Comparison of ENCODE assay signal across 31 cellular contexts in genomic region chr1:101841824-101842223, GRCh38.
DNase-seq lines count a peak whose midpoint lies in the region; ATAC-seq and TF ChIP-seq lines count a peak whose summit lies in the region.
"Had no signal": no experiment of that assay in that cellular context is flagged by ENCODE, and none has a peak within 500 bp of the region (broad histone marks: within the 10 kb centered on the region; RNA-seq: fewer than 3 reads in every experiment).

No MANE protein-coding gene starts in this region.

- peaks cover 3% of the 10 kb centered on the region for H3K9me3 Mint-ChIP-seq in glutamatergic neuron (ENCODE audit: unreplicated experiment)
- H3K9me3 Mint-ChIP-seq: CD4-positive, alpha-beta T cell; CD8-positive, alpha-beta T cell had no signal

- H3K4me1 ChIP-seq in trophoblast cell (ENCODE audit: control insufficient read depth in 1 of 2, insufficient read depth in 2 of 2, low read length in 2 of 2): peaks cover under 1 to 2% of the 10 kb centered on the region in 2 experiments
- H3K4me1 ChIP-seq: A549; BLaER1; BLaER1 treated with 17β-estradiol and CSF1 and Interleukin-3, amounts not matched to agents 10 nM and 100 nM; Caco-2 had no signal

- no peaks in the 10 kb centered on the region for H3K79me1 ChIP-seq in trophoblast cell (ENCODE audit: low read length)

- WGBS in trophoblast cell (ENCODE audit: extremely low coverage, insufficient coverage, insufficient read length): no CpG with 5 or more reads among the region's 4 CpGs

- H3K27me3 ChIP-seq in neural cell (ENCODE audit: insufficient read depth, low read depth, low read length): peaks cover 3% of the 10 kb centered on the region
- no peaks in the 10 kb centered on the region for H3K27me3 ChIP-seq in trophoblast cell (ENCODE audit: insufficient read depth, low read length)
- H3K27me3 ChIP-seq: BE2C; BLaER1; BLaER1 treated with 17β-estradiol and CSF1 and Interleukin-3, amounts not matched to agents 10 nM and 100 nM had no signal

- H3K9me3 ChIP-seq in neural cell (ENCODE audit: low read length): no peaks in the 10 kb centered on the region
- no peaks in the 10 kb centered on the region for H3K9me3 ChIP-seq in trophoblast cell (ENCODE audit: insufficient read depth, low read depth, low read length)
- H3K9me3 ChIP-seq: A549; BE2C; BLaER1; BLaER1 treated with 17β-estradiol and CSF1 and Interleukin-3, amounts not matched to agents 10 nM and 100 nM; Caco-2 had no signal

- no peaks in the 10 kb centered on the region for H3K79me2 ChIP-seq in neural cell (replicated peaks; ENCODE audit: insufficient read depth, low read length)
- no peaks in the 10 kb centered on the region for H3K79me2 ChIP-seq in trophoblast cell (ENCODE audit: control insufficient read depth, insufficient read depth, low read length, poor library complexity)

- H2AFZ ChIP-seq in neural cell (ENCODE audit: low read depth, low read length) (no peak overlapping the region), trophoblast cell (ENCODE audit: insufficient read depth, low read length, poor library complexity) (no peak overlapping the region)

- TF ChIP-seq CTCF in glutamatergic neuron (IDR thresholded peaks at IDR 0.05; ENCODE audit: partially characterized antibody, unreplicated experiment) (no peak), neural cell (IDR thresholded peaks at IDR 0.05; ENCODE audit: poor library complexity, severe bottlenecking) (no peak)

- no peaks in the 10 kb centered on the region for H3K9me2 ChIP-seq in neural cell (ENCODE audit: insufficient read depth, low read length)

- H3K36me3 ChIP-seq in neural cell (ENCODE audit: insufficient read depth, low read length): no peaks in the 10 kb centered on the region
- H3K36me3 ChIP-seq in trophoblast cell (ENCODE audit: control insufficient read depth in 1 of 2, insufficient read depth in 2 of 2, low read length in 2 of 2): no peaks in the 10 kb centered on the region
- H3K36me3 ChIP-seq: BE2C; BLaER1; BLaER1 treated with 17β-estradiol and CSF1 and Interleukin-3, amounts not matched to agents 10 nM and 100 nM had no signal

- no peaks in the 10 kb centered on the region for H3K36me3 Mint-ChIP-seq in glutamatergic neuron (ENCODE audit: unreplicated experiment)
- H3K36me3 Mint-ChIP-seq: CD14-positive monocyte; CD4-positive, alpha-beta memory T cell; CD4-positive, CD25-positive, alpha-beta regulatory T cell; CD8-positive, alpha-beta memory T cell; CD8-positive, alpha-beta T cell had no signal

- H3K23ac ChIP-seq in trophoblast cell (ENCODE audit: low read length): no peak overlapping the region

- H2BK120ac ChIP-seq in trophoblast cell (ENCODE audit: insufficient read depth, low read length, poor library complexity): no peak overlapping the region

- DNase-seq in glutamatergic neuron: no peak
- no peak for DNase-seq in trophoblast cell
- DNase-seq: 8988T; ACHN; AML-193; BE2C; C1 segment of cervical spinal cord; Caco-2; Calu3; CD4-positive, alpha-beta memory T cell; CD4-positive, alpha-beta T cell; CD4-positive, CD25-positive, alpha-beta regulatory T cell; CD8-positive, alpha-beta memory T cell; CD8-positive, alpha-beta T cell; COR-L47; DMS 273 treated with DMSO at 0.1 percent for 48 hours; DMS153; DMS53; DMS79; DMS79 treated with DMSO at 0.1 percent for 48 hours; DND-41; EL had no signal

- peaks cover 6% of the 10 kb centered on the region for H3K4me1 Mint-ChIP-seq in glutamatergic neuron (ENCODE audit: low read depth, unreplicated experiment)
- H3K4me1 Mint-ChIP-seq: B cell; CD14-positive monocyte; CD4-positive, alpha-beta memory T cell; CD4-positive, CD25-positive, alpha-beta regulatory T cell; CD8-positive, alpha-beta memory T cell had no signal

- H3K27ac Mint-ChIP-seq in glutamatergic neuron (ENCODE audit: unreplicated experiment): peak overlapping the region; percentile 48
- H3K27ac Mint-ChIP-seq: B cell; CD14-positive monocyte; CD4-positive, alpha-beta memory T cell; CD4-positive, alpha-beta T cell; CD4-positive, CD25-positive, alpha-beta regulatory T cell; CD8-positive, alpha-beta memory T cell; CD8-positive, alpha-beta T cell had no signal

- no peak overlapping the region for H2AK5ac ChIP-seq in trophoblast cell (ENCODE audit: low read length)

- H3K4me3 ChIP-seq in neural cell (ENCODE audit: low read length) (no peak overlapping the region), trophoblast cell (ENCODE audit: low read depth, low read length) (no peak overlapping the region)
- H3K4me3 ChIP-seq: A549; BLaER1; BLaER1 treated with 17β-estradiol and CSF1 and Interleukin-3, amounts not matched to agents 10 nM and 100 nM had no signal

- H2BK5ac ChIP-seq in trophoblast cell (ENCODE audit: low read depth, low read length, poor library complexity): no peak overlapping the region

- H3K14ac ChIP-seq in trophoblast cell (ENCODE audit: low read length): no peak overlapping the region

- H4K12ac ChIP-seq in trophoblast cell (ENCODE audit: low read depth, low read length): no peak overlapping the region

- no peak overlapping the region for H3K18ac ChIP-seq in trophoblast cell (ENCODE audit: low read length)

- H3K4ac ChIP-seq in trophoblast cell (ENCODE audit: low read depth, low read length): no peak overlapping the region

- no peaks in the 10 kb centered on the region for H4K20me1 ChIP-seq in neural cell (ENCODE audit: insufficient read depth)
- H4K20me1 ChIP-seq: BLaER1; BLaER1 treated with 17β-estradiol and CSF1 and Interleukin-3, amounts not matched to agents 10 nM and 100 nM had no signal

- H3K27ac ChIP-seq in neural cell (ENCODE audit: low read length) (no peak overlapping the region), trophoblast cell (ENCODE audit: low read depth, low read length) (no peak overlapping the region)
- H3K27ac ChIP-seq: 22Rv1; A549; BLaER1; BLaER1 treated with 17β-estradiol and CSF1 and Interleukin-3, amounts not matched to agents 10 nM and 100 nM; C4-2B had no signal

- no peaks in the 10 kb centered on the region for H3F3A ChIP-seq in neural cell (ENCODE audit: insufficient read depth, low read length, poor library complexity, severe bottlenecking)

- no peak for TF ChIP-seq RAD21 in neural cell (conservative IDR thresholded peaks at IDR 0.05)

- no peak overlapping the region for H2BK12ac ChIP-seq in trophoblast cell (ENCODE audit: low read length)

- no peak overlapping the region for H3K4me2 ChIP-seq in neural cell (ENCODE audit: low read length)
- H3K4me2 ChIP-seq in trophoblast cell (ENCODE audit: low read length): no peak overlapping the region
- H3K4me2 ChIP-seq: A549; BLaER1; BLaER1 treated with 17β-estradiol and CSF1 and Interleukin-3, amounts not matched to agents 10 nM and 100 nM had no signal

- H4K8ac ChIP-seq in trophoblast cell (ENCODE audit: low read depth, low read length): no peak overlapping the region

- peak; percentile 74 for TF ChIP-seq EP300 in neural cell (conservative IDR thresholded peaks at IDR 0.05; ENCODE audit: poor library complexity, severe bottlenecking)

- no peak overlapping the region for H4K91ac ChIP-seq in trophoblast cell (ENCODE audit: low read depth, low read length)

- no peak overlapping the region for H3K4me3 Mint-ChIP-seq in glutamatergic neuron (ENCODE audit: unreplicated experiment)
- H3K4me3 Mint-ChIP-seq: B cell; CD14-positive monocyte; CD4-positive, alpha-beta T cell; CD4-positive, CD25-positive, alpha-beta regulatory T cell; CD8-positive, alpha-beta memory T cell; CD8-positive, alpha-beta T cell had no signal

- no peaks in the 10 kb centered on the region for H3K27me3 Mint-ChIP-seq in glutamatergic neuron (ENCODE audit: unreplicated experiment)
- H3K27me3 Mint-ChIP-seq: B cell; CD4-positive, alpha-beta memory T cell; CD4-positive, CD25-positive, alpha-beta regulatory T cell had no signal

- no peak for ATAC-seq in GM18861 (IDR thresholded peaks at IDR 0.05; ENCODE audit: unreplicated experiment)
- ATAC-seq: A549; CD8-positive, alpha-beta T cell had no signal

- H3K9ac ChIP-seq in neural cell (ENCODE audit: low read length) (no peak overlapping the region), trophoblast cell (ENCODE audit: low read length) (no peak overlapping the region)
- H3K9ac ChIP-seq: BLaER1; BLaER1 treated with 17β-estradiol and CSF1 and Interleukin-3, amounts not matched to agents 10 nM and 100 nM had no signal

TF ChIP-seq in neural cell, 6 proteins besides CTCF, POLR2A, EP300 and RAD21:
- no peak for TF ChIP-seq MXI1 (conservative IDR thresholded peaks at IDR 0.05; ENCODE audit: poor library complexity, severe bottlenecking)
- TF ChIP-seq POLR2AphosphoS5 (IDR thresholded peaks at IDR 0.05): peak; percentile 60
- TF ChIP-seq, protein P1, sequence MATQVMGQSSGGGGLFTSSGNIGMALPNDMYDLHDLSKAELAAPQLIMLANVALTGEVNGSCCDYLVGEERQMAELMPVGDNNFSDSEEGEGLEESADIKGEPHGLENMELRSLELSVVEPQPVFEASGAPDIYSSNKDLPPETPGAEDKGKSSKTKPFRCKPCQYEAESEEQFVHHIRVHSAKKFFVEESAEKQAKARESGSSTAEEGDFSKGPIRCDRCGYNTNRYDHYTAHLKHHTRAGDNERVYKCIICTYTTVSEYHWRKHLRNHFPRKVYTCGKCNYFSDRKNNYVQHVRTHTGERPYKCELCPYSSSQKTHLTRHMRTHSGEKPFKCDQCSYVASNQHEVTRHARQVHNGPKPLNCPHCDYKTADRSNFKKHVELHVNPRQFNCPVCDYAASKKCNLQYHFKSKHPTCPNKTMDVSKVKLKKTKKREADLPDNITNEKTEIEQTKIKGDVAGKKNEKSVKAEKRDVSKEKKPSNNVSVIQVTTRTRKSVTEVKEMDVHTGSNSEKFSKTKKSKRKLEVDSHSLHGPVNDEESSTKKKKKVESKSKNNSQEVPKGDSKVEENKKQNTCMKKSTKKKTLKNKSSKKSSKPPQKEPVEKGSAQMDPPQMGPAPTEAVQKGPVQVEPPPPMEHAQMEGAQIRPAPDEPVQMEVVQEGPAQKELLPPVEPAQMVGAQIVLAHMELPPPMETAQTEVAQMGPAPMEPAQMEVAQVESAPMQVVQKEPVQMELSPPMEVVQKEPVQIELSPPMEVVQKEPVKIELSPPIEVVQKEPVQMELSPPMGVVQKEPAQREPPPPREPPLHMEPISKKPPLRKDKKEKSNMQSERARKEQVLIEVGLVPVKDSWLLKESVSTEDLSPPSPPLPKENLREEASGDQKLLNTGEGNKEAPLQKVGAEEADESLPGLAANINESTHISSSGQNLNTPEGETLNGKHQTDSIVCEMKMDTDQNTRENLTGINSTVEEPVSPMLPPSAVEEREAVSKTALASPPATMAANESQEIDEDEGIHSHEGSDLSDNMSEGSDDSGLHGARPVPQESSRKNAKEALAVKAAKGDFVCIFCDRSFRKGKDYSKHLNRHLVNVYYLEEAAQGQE (IDR thresholded peaks at IDR 0.05; ENCODE audit: borderline replicate concordance): no peak
- no peak for TF ChIP-seq TAF1 (IDR thresholded peaks at IDR 0.05; ENCODE audit: low read depth)
